ENCODE assay signal across 1 cellular context in the genomic region with DNA sequence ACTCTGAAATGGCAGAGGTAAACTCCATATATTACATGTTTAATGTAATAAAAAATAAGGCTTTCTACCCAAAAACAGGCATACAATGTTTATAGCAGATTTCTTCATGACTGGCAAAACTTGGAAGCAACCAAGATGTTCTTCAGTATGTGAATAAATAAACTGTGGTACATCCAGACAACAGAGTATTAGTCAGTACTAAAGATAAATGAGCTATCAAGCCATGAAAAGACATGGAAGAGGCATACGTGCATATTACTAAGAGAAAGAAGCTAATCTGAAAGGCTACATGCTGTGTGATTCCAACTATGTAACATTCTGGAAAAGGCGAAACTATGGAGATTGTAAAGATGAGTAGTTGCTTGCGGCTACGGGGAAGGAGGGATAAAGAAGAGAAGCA.
TF ChIP-seq lines count a peak whose summit lies in the region.

No MANE protein-coding gene starts in this region.

TF ChIP-seq in SK-N-SH, 30 proteins besides CTCF, POLR2A, EP300 and RAD21 (continued from another document):
- TF ChIP-seq, protein P1, sequence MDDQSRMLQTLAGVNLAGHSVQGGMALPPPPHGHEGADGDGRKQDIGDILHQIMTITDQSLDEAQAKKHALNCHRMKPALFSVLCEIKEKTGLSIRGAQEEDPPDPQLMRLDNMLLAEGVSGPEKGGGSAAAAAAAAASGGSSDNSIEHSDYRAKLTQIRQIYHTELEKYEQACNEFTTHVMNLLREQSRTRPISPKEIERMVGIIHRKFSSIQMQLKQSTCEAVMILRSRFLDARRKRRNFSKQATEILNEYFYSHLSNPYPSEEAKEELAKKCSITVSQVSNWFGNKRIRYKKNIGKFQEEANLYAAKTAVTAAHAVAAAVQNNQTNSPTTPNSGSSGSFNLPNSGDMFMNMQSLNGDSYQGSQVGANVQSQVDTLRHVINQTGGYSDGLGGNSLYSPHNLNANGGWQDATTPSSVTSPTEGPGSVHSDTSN (IDR thresholded peaks at IDR 0.05), result no peak
- TF ChIP-seq SIN3A (IDR thresholded peaks at IDR 0.05; ENCODE audit: borderline replicate concordance, low read depth, low read length), result no peak
- TF ChIP-seq YY1 (IDR thresholded peaks at IDR 0.05; ENCODE audit: low read depth), result no peak
- TF ChIP-seq, protein P2, sequence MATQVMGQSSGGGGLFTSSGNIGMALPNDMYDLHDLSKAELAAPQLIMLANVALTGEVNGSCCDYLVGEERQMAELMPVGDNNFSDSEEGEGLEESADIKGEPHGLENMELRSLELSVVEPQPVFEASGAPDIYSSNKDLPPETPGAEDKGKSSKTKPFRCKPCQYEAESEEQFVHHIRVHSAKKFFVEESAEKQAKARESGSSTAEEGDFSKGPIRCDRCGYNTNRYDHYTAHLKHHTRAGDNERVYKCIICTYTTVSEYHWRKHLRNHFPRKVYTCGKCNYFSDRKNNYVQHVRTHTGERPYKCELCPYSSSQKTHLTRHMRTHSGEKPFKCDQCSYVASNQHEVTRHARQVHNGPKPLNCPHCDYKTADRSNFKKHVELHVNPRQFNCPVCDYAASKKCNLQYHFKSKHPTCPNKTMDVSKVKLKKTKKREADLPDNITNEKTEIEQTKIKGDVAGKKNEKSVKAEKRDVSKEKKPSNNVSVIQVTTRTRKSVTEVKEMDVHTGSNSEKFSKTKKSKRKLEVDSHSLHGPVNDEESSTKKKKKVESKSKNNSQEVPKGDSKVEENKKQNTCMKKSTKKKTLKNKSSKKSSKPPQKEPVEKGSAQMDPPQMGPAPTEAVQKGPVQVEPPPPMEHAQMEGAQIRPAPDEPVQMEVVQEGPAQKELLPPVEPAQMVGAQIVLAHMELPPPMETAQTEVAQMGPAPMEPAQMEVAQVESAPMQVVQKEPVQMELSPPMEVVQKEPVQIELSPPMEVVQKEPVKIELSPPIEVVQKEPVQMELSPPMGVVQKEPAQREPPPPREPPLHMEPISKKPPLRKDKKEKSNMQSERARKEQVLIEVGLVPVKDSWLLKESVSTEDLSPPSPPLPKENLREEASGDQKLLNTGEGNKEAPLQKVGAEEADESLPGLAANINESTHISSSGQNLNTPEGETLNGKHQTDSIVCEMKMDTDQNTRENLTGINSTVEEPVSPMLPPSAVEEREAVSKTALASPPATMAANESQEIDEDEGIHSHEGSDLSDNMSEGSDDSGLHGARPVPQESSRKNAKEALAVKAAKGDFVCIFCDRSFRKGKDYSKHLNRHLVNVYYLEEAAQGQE (IDR thresholded peaks at IDR 0.05; ENCODE audit: low read depth, low read length), result no peak
- no peak for TF ChIP-seq TAF1 (IDR thresholded peaks at IDR 0.05; ENCODE audit: borderline replicate concordance, low read depth, low read length)
- TF ChIP-seq, protein P3, sequence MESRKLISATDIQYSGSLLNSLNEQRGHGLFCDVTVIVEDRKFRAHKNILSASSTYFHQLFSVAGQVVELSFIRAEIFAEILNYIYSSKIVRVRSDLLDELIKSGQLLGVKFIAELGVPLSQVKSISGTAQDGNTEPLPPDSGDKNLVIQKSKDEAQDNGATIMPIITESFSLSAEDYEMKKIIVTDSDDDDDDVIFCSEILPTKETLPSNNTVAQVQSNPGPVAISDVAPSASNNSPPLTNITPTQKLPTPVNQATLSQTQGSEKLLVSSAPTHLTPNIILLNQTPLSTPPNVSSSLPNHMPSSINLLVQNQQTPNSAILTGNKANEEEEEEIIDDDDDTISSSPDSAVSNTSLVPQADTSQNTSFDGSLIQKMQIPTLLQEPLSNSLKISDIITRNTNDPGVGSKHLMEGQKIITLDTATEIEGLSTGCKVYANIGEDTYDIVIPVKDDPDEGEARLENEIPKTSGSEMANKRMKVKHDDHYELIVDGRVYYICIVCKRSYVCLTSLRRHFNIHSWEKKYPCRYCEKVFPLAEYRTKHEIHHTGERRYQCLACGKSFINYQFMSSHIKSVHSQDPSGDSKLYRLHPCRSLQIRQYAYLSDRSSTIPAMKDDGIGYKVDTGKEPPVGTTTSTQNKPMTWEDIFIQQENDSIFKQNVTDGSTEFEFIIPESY (IDR thresholded peaks at IDR 0.05; ENCODE audit: borderline replicate concordance, low read depth), result no peak
- TF ChIP-seq GABPA (IDR thresholded peaks at IDR 0.05; ENCODE audit: low read depth), result no peak
- TF ChIP-seq, protein P4, sequence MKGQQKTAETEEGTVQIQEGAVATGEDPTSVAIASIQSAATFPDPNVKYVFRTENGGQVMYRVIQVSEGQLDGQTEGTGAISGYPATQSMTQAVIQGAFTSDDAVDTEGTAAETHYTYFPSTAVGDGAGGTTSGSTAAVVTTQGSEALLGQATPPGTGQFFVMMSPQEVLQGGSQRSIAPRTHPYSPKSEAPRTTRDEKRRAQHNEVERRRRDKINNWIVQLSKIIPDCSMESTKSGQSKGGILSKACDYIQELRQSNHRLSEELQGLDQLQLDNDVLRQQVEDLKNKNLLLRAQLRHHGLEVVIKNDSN (IDR thresholded peaks at IDR 0.05; ENCODE audit: borderline replicate concordance, low read depth), result no peak
- TF ChIP-seq EZH2phosphoT487 (IDR thresholded peaks at IDR 0.05; ENCODE audit: borderline replicate concordance, low read depth), result no peak
- TF ChIP-seq, protein P5, sequence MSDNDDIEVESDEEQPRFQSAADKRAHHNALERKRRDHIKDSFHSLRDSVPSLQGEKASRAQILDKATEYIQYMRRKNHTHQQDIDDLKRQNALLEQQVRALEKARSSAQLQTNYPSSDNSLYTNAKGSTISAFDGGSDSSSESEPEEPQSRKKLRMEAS (IDR thresholded peaks at IDR 0.05; ENCODE audit: low read depth), result no peak
- TF ChIP-seq GATA2 (CRISPR knock-in tag; IDR thresholded peaks at IDR 0.05), result no peak
- no peak for TF ChIP-seq FOSL2 (IDR thresholded peaks at IDR 0.05; ENCODE audit: borderline replicate concordance, low read depth)
TF ChIP-seq in SK-N-SH: peak in this region for 0.
